Comparison of ENCODE assay signal across 10 cellular contexts in genomic region chr11:16987205-16987568, GRCh38. TPM values are rescaled to one million over a fixed set of nuclear protein-coding genes. Genes with fewer than 3 reads are reported as not detected.
DNase-seq lines count a peak whose midpoint lies in the region; ATAC-seq and TF ChIP-seq lines count a peak whose summit lies in the region.
"Had no signal": no experiment of that assay in that cellular context is flagged by ENCODE, and none has a peak within 500 bp of the region (broad histone marks: within the 10 kb centered on the region; RNA-seq: fewer than 3 reads in every experiment).

No MANE protein-coding gene starts in this region.

- peaks cover 59% of the 10 kb centered on the region for H3F3A ChIP-seq in PC-9 (ENCODE audit: insufficient read depth, low read depth)

- H3K9ac ChIP-seq in parathyroid adenoma = no peak overlapping the region

- no peak overlapping the region for H2AFZ ChIP-seq in PC-9
- peak overlapping the region; percentile 69 for H2AFZ ChIP-seq in parathyroid adenoma

- H3K4me1 ChIP-seq in PC-9 (replicated peaks; ENCODE audit: insufficient read depth) = peaks cover 77% of the 10 kb centered on the region
- H3K4me1 ChIP-seq in parathyroid adenoma = peaks cover 32% of the 10 kb centered on the region

- H3K9me3 ChIP-seq in PC-9 (ENCODE audit: insufficient read depth, low read depth) = no peaks in the 10 kb centered on the region
- no peaks in the 10 kb centered on the region for H3K9me3 ChIP-seq in parathyroid adenoma (ENCODE audit: control insufficient read depth, low read length)
- H3K9me3 ChIP-seq: adrenal gland, SJSA1 had no signal

- TF ChIP-seq CTCF in PC-9 (conservative IDR thresholded peaks at IDR 0.05) (no peak), parathyroid adenoma (IDR thresholded peaks at IDR 0.05) (no peak)

- H3K36me3 Mint-ChIP-seq in immature natural killer cell = peaks cover 0 to 4% (median 0%) of the 10 kb centered on the region in 3 donors

- peaks cover 31% of the 10 kb centered on the region in 2 donors for H3K4me1 Mint-ChIP-seq in immature natural killer cell

- H3K4me3 ChIP-seq in PC-9 = peak overlapping the region; percentile 40; the same call in 1 of the 2 replicates
- H3K4me3 ChIP-seq in parathyroid adenoma (ENCODE audit: low read depth, low read length) = peak overlapping the region; percentile 44
- H3K4me3 ChIP-seq: adrenal gland, SJSA1 had no signal

- POLR2A ChIA-PET in PC-9 (lab: Charles Lee; ENCODE audit: unreplicated experiment) = interaction anchor here (0.7 kb wide), 2 partner anchors 15 to 28 kb away, joined by 3 read pairs; no protein-coding TSS in a partner anchor

- CTCF ChIA-PET in PC-9 (lab: Charles Lee) = interaction anchor here (1.1 kb wide), 1 partner anchor 26 kb away, joined by 4 read pairs; no protein-coding TSS in a partner anchor

- intact Hi-C loops in PC-9 (cut with micrococcal nuclease; ENCODE audit: unreplicated experiment) = loop anchor here (1.0 to 10.0 kb wide), 4 partner anchors 26 to 218 kb away; partner anchors contain the start of gene PIK3C2A

- H3K27ac ChIP-seq in PC-9 (peak overlapping the region; percentile 76), parathyroid adenoma (peak overlapping the region; percentile 93)
- H3K27ac ChIP-seq: adrenal gland, SJSA1 had no signal

- H3K36me3 ChIP-seq in PC-9 (ENCODE audit: low read depth) (no peaks in the 10 kb centered on the region), parathyroid adenoma (ENCODE audit: control insufficient read depth, insufficient read depth, low read length) (no peaks in the 10 kb centered on the region)
- H3K36me3 ChIP-seq: adrenal gland, SJSA1 had no signal

- peak; percentile 48 for DNase-seq in ELF-1 (ENCODE audit: low read depth, low spot score)
- peak; percentile 67 to 81 for DNase-seq in PC-9
- no peak for DNase-seq in immature natural killer cell
- DNase-seq in NCI-H2107 treated with DMSO at 0.1 percent for 48 hours (lab: John Stamatoyannopoulos, UW; ENCODE audit: unreplicated experiment) = no peak
- no peak for DNase-seq in HK-2 (ENCODE audit: unreplicated experiment)

- H3K4me2 ChIP-seq in PC-9 = peak overlapping the region; percentile 81
- H3K4me2 ChIP-seq in parathyroid adenoma (ENCODE audit: low read length) = peak overlapping the region; percentile 52

- peaks cover 0 to 3% (median 3%) of the 10 kb centered on the region in 3 donors for H3K27me3 Mint-ChIP-seq in immature natural killer cell (ENCODE audit: low read depth in 3 of 3)

- peak overlapping the region; percentile 40 to 94 (median 76) for H3K27ac Mint-ChIP-seq in immature natural killer cell

- H3K79me2 ChIP-seq in PC-9 (ENCODE audit: low read depth) (peaks cover 70% of the 10 kb centered on the region), parathyroid adenoma (peaks cover 12% of the 10 kb centered on the region)

- H3K4me3 Mint-ChIP-seq in immature natural killer cell = peak overlapping the region in 4 of 5 donors; percentile 8 to 49 (median 27)

- no TSS peak for BruUV-seq in PC-9 (replicated peaks; lab: Mats Ljungman, UMichigan)

- no peaks in the 10 kb centered on the region for H3K27me3 ChIP-seq in PC-9 (ENCODE audit: insufficient read depth, low read depth)
- no peaks in the 10 kb centered on the region for H3K27me3 ChIP-seq in parathyroid adenoma (ENCODE audit: control insufficient read depth, insufficient read depth, low read length)
- H3K27me3 ChIP-seq: adrenal gland, SJSA1 had no signal

- H3K9me3 Mint-ChIP-seq in immature natural killer cell = no peaks in the 10 kb centered on the region

- ATAC-seq in HG02884 (IDR thresholded peaks at IDR 0.05; ENCODE audit: unreplicated experiment) = no peak
- no peak for ATAC-seq in HG03460 (IDR thresholded peaks at IDR 0.05; ENCODE audit: unreplicated experiment)

- H3K9me2 ChIP-seq in PC-9 (ENCODE audit: insufficient read depth) = no peaks in the 10 kb centered on the region

- no peaks in the 10 kb centered on the region for H4K20me1 ChIP-seq in PC-9 (ENCODE audit: insufficient read depth)

RNA-seq across cellular contexts. Expression of gene PLEKHA7, which starts 27.0 kb away (rescaled TPM):
- total RNA-seq in PC-9 (2021) = 26.9 and 28.3 TPM in 2 replicates
- polyA plus RNA-seq in immature natural killer cell = under 1 TPM in 2 of 3 donors, not detected in 1; 0.28 to 0.31 TPM
- total RNA-seq: SJSA1 had no signal

Comparison
In these comparisons a context has a peak if more than half of its experiments do, and no peak if none do; other contexts are left out.
1. DNase-seq: peak in ELF-1 (single experiment) and PC-9 (2 of 2); none in immature natural killer cell (0 of 3), NCI-H2107 treated with DMSO at 0.1 percent for 48 hours (single experiment) and HK-2 (single experiment).